8 cellular contexts compared by ENCODE assay signal in genomic region chr5:36079200-36079761, GRCh38. TPM values are rescaled to one million over a fixed set of nuclear protein-coding genes. Genes with fewer than 3 reads are reported as not detected.
DNase-seq lines count a peak whose midpoint lies in the region; ATAC-seq, FAIRE-seq and TF ChIP-seq lines count a peak whose summit lies in the region.

No MANE protein-coding gene starts in this region.

- TF ChIP-seq POLR2A in GM12892 (IDR thresholded peaks at IDR 0.05; ENCODE audit: low read depth, low read length) = no peak

- DNase-seq in Ammon's horn (ENCODE audit: low spot score) = peak; percentile 62
- peak; percentile 21 for DNase-seq in GM12892 (ENCODE audit: insufficient read length)
- peak; percentile 68 for DNase-seq in LoVo (ENCODE audit: low spot score)
- DNase-seq in RKO (ENCODE audit: low spot score) = peak; percentile 64
- DNase-seq in endodermal cell = peak; percentile 85
- peak; percentile 91 for DNase-seq in mesendoderm
- no peak for DNase-seq in occipital lobe (lab: John Stamatoyannopoulos, UW)

- H3K18ac ChIP-seq in mesendoderm (ENCODE audit: low read length) = no peak overlapping the region

- no peak overlapping the region for H3K23ac ChIP-seq in mesendoderm (ENCODE audit: low read length)

- FAIRE-seq in GM12892 (lab: Jason Lieb, UNC) = peak; percentile 85

- no peak overlapping the region for H2BK15ac ChIP-seq in mesendoderm (replicated peaks; ENCODE audit: low read depth)

- H4K8ac ChIP-seq in mesendoderm (ENCODE audit: low read depth, low read length) = no peak overlapping the region

- H3K4ac ChIP-seq in mesendoderm (ENCODE audit: low read depth, low read length) = no peak overlapping the region

- no peak overlapping the region for H3K4me2 ChIP-seq in mesendoderm (ENCODE audit: low read length)

- no peak overlapping the region for H3K27ac ChIP-seq in endodermal cell (ENCODE audit: low read depth, low read length)
- no peak overlapping the region for H3K27ac ChIP-seq in mesendoderm (ENCODE audit: low read depth, low read length)

- H3K79me1 ChIP-seq in mesendoderm (ENCODE audit: low read length) = no peaks in the 10 kb centered on the region

- no peak overlapping the region for H3K4me3 Mint-ChIP-seq in endodermal cell

- no peaks in the 10 kb centered on the region for H3K36me3 Mint-ChIP-seq in endodermal cell (ENCODE audit: low read depth)

- H2BK120ac ChIP-seq in mesendoderm (ENCODE audit: low read depth, low read length) = no peak overlapping the region

- H3K27ac Mint-ChIP-seq in endodermal cell = no peak overlapping the region

- H3K9me3 Mint-ChIP-seq in endodermal cell = no peaks in the 10 kb centered on the region

- H3K4me1 ChIP-seq in endodermal cell (ENCODE audit: control insufficient read depth, insufficient read depth, low read length) (peaks cover 4% of the 10 kb centered on the region), mesendoderm (ENCODE audit: control insufficient read depth, low read depth, low read length) (peaks cover 2% of the 10 kb centered on the region)

- no peak overlapping the region for H2AK5ac ChIP-seq in mesendoderm (ENCODE audit: low read length)

- H3K27me3 ChIP-seq in endodermal cell (ENCODE audit: control insufficient read depth, insufficient read depth, low read length, poor library complexity, severe bottlenecking) (no peaks in the 10 kb centered on the region), mesendoderm (ENCODE audit: insufficient read depth, low read length, poor library complexity) (no peaks in the 10 kb centered on the region)

- H3K9ac ChIP-seq in endodermal cell (ENCODE audit: extremely low read depth, low read length, poor library complexity, severe bottlenecking) (no peak overlapping the region), mesendoderm (ENCODE audit: low read length) (no peak overlapping the region)

- no peak overlapping the region for H4K5ac ChIP-seq in mesendoderm (ENCODE audit: low read length)

- H3K9me3 ChIP-seq in endodermal cell (ENCODE audit: control insufficient read depth, low read length) = no peaks in the 10 kb centered on the region

- H3K4me3 ChIP-seq in endodermal cell (ENCODE audit: low read length) = no peak overlapping the region
- H3K4me3 ChIP-seq in mesendoderm (ENCODE audit: low read length) = no peak overlapping the region

- no peaks in the 10 kb centered on the region for H3K79me2 ChIP-seq in mesendoderm (ENCODE audit: control insufficient read depth, insufficient read depth, low read length)

- H3K56ac ChIP-seq in mesendoderm (ENCODE audit: low read length) = peak overlapping the region; percentile 64

- peak; percentile 82 for TF ChIP-seq CTCF in endodermal cell (conservative IDR thresholded peaks at IDR 0.05)

- H3K27me3 Mint-ChIP-seq in endodermal cell (ENCODE audit: insufficient read depth) = peaks cover 5% of the 10 kb centered on the region

- H3K4me1 Mint-ChIP-seq in endodermal cell = peaks cover 2% of the 10 kb centered on the region

- 27 to 35% methylated on average over 6 to 10 of the region's 10 CpGs for WGBS in endodermal cell (ENCODE audit: insufficient coverage in 1 of 2, insufficient read length in 1 of 2), 2 experiments
- WGBS in mesendoderm (ENCODE audit: extremely low coverage, insufficient coverage, low lambda C conversion rate) = no CpG with 5 or more reads among the region's 10 CpGs

- H3K36me3 ChIP-seq in endodermal cell (ENCODE audit: control insufficient read depth, insufficient read depth, low read length) = no peaks in the 10 kb centered on the region
- H3K36me3 ChIP-seq in mesendoderm (ENCODE audit: control insufficient read depth, insufficient read depth, low read length) = no peaks in the 10 kb centered on the region

- peak; percentile 89 for ATAC-seq in HG02588 (IDR thresholded peaks at IDR 0.05; ENCODE audit: unreplicated experiment)

- H2BK5ac ChIP-seq in mesendoderm (ENCODE audit: low read length) = no peak overlapping the region

RNA-seq across cellular contexts. Expression of gene UGT3A2, which starts 12.6 kb away (rescaled TPM):
- polyA plus RNA-seq in GM12892 (2012; ENCODE audit: missing spikeins) = not detected
- 10 to 100 TPM; 15.5 to 25.3 TPM for total RNA-seq in endodermal cell
- polyA plus RNA-seq in endodermal cell (2013, experiment 1 of 2) = 5.1 TPM
- 6.0 TPM for polyA plus RNA-seq in endodermal cell (2013, experiment 2 of 2)
- polyA plus RNA-seq in mesendoderm (2013, experiment 1 of 2) = 13.5 TPM
- 14.2 TPM for polyA plus RNA-seq in mesendoderm (2013, experiment 2 of 2)
- total RNA-seq in occipital lobe = 0.16 TPM

Comparison
In these comparisons a context has a peak if more than half of its experiments do, and no peak if none do; other contexts are left out.
1. RNA of gene UGT3A2, which starts 12.6 kb away (total RNA-seq): 15.5 to 25.3 TPM in endodermal cell; 0.16 TPM in occipital lobe (single experiment); every median in the first group is over 10 times any median in the second.